1 cellular context compared by ENCODE assay signal in the genomic region with DNA sequence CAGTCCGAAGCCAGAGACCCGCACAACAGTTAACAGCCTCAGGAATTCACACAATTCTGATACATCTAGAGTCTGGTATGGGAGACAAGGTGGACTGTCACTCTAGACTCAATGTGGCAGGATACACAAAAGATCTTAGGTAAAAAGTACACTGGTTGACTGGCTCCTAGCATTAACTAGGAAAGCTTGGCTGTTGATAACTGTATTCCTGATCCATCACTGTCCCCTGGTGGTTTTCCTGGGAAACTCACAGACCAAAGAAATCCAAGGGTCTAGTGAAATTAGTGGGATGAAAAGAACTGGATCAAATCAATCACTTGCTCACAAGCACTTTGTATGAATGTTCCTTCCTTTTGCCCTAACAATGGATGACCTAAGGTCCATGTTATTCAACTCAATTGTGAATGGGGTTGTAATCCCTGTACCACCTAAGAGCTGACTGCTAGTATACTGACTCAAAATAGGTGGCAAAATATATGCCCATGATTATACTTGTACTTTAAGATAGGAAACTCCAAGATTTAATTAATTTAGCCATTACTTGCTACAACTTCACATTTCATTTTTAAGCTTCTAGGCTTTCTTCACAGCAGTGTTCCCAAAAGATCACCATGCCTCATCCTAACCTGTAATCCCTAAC.
TF ChIP-seq lines count a peak whose summit lies in the region.

No MANE protein-coding gene starts in this region.

TF ChIP-seq in SK-N-SH, 30 proteins besides CTCF, POLR2A, EP300 and RAD21 (continued from another document):
- TF ChIP-seq, protein P1, sequence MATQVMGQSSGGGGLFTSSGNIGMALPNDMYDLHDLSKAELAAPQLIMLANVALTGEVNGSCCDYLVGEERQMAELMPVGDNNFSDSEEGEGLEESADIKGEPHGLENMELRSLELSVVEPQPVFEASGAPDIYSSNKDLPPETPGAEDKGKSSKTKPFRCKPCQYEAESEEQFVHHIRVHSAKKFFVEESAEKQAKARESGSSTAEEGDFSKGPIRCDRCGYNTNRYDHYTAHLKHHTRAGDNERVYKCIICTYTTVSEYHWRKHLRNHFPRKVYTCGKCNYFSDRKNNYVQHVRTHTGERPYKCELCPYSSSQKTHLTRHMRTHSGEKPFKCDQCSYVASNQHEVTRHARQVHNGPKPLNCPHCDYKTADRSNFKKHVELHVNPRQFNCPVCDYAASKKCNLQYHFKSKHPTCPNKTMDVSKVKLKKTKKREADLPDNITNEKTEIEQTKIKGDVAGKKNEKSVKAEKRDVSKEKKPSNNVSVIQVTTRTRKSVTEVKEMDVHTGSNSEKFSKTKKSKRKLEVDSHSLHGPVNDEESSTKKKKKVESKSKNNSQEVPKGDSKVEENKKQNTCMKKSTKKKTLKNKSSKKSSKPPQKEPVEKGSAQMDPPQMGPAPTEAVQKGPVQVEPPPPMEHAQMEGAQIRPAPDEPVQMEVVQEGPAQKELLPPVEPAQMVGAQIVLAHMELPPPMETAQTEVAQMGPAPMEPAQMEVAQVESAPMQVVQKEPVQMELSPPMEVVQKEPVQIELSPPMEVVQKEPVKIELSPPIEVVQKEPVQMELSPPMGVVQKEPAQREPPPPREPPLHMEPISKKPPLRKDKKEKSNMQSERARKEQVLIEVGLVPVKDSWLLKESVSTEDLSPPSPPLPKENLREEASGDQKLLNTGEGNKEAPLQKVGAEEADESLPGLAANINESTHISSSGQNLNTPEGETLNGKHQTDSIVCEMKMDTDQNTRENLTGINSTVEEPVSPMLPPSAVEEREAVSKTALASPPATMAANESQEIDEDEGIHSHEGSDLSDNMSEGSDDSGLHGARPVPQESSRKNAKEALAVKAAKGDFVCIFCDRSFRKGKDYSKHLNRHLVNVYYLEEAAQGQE (IDR thresholded peaks at IDR 0.05; ENCODE audit: low read depth, low read length): no peak
- TF ChIP-seq SMC3 (IDR thresholded peaks at IDR 0.05; ENCODE audit: low read depth, low read length): peak; percentile 94
TF ChIP-seq in SK-N-SH: peak in this region for 2.
